21 cellular contexts compared by ENCODE assay signal in genomic region chr18:3480827-3481226, GRCh38.
"Had no signal": no experiment of that assay in that cellular context is flagged by ENCODE, and none has a peak within 500 bp of the region (broad histone marks: within the 10 kb centered on the region; RNA-seq: fewer than 3 reads in every experiment).

No MANE protein-coding gene starts in this region.

- H3K27me3 ChIP-seq: SJCRH30 had no signal

- H3K4me3 ChIP-seq: SJCRH30 had no signal

- H3K27ac ChIP-seq: HL-60, RWPE1 had no signal

- DNase-seq: KBM-7, MV-4-11, NCI-H1048, NCI-H1105, NCI-H1417, NCI-H1436 treated with DMSO at 0.1 percent for 48 hours, NCI-H1694, NCI-H187 treated with DMSO at 0.1 percent for 48 hours, NCI-H2081, NCI-H2107, NCI-H2171, NCI-H226, NCI-H446, NCI-H510A, NCI-H524 treated with DMSO at 0.1 percent for 48 hours, NCI-H69, NCI-H774, SHP77 treated with DMSO at 0.1 percent for 48 hours, SJCRH30 had no signal

- H3K9me3 ChIP-seq: SJCRH30 had no signal

- H3K36me3 ChIP-seq: SJCRH30 had no signal
